Comparison of ENCODE assay signal across 17 cellular contexts in the genomic region with DNA sequence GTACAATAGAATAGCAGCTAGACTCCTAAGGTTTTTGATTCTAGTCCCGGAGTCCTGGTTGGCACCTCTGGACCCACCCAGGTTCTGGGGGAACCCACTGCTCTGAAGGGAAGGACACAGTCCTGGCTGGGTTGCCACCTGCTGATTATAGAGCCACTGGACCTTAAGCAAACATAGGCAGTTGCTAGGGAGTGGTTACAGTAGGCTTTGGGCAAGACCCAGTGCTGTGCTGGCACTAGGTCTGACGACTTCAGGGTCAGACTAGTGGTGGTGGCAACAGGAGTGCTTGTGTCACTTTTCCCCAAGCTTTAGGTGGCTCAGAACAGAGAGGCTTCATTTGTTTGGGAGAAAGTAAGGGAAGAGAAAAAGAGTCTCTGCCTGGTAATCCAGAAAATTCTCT.
A peak's percentile ranks its signal among the peaks of the same experiment; 100 is the strongest.
DNase-seq lines count a peak whose midpoint lies in the region; ATAC-seq and TF ChIP-seq lines count a peak whose summit lies in the region.
"Had no signal": no experiment of that assay in that cellular context is flagged by ENCODE, and none has a peak within 500 bp of the region (broad histone marks: within the 10 kb centered on the region; RNA-seq: fewer than 3 reads in every experiment).

No MANE protein-coding gene starts in this region.

- no peak overlapping the region for H3K4me3 ChIP-seq in lower lobe of right lung
- no peak overlapping the region for H3K4me3 ChIP-seq in stomach
- H3K4me3 ChIP-seq in colonic mucosa = no peak overlapping the region
- H3K4me3 ChIP-seq: A549, GM23248 had no signal

- no peak for DNase-seq in left lobe of liver (ENCODE audit: low spot score)
- DNase-seq in lower lobe of right lung = no peak
- DNase-seq in stomach = peak; percentile 58
- DNase-seq in colonic mucosa = no peak
- DNase-seq in GM13977 (ENCODE audit: low spot score) = no peak
- DNase-seq: BE2C; CD4-positive, alpha-beta memory T cell; DMS153; GF-D8; GM23248; IMR-90 had no signal

- WGBS in stomach, 5 donors = 39 to 64% (median 55%) methylated on average over 2 of the region's 2 CpGs

- no peaks in the 10 kb centered on the region for H3K27me3 ChIP-seq in lower lobe of right lung (ENCODE audit: low read depth)
- H3K27me3 ChIP-seq in stomach = no peaks in the 10 kb centered on the region
- no peaks in the 10 kb centered on the region for H3K27me3 ChIP-seq in colonic mucosa

- intact Hi-C loops in lower lobe of right lung (cut with DNase I) = no loop called here
- intact Hi-C loops in stomach (cut with DNase I; ENCODE audit: low total_unique reads) = no loop called here
- intact Hi-C loops in colonic mucosa (cut with DNase I) = no loop called here

- TF ChIP-seq CTCF in lower lobe of right lung (IDR thresholded peaks at IDR 0.05) (no peak), stomach (IDR thresholded peaks at IDR 0.05) (no peak), colonic mucosa (IDR thresholded peaks at IDR 0.05) (no peak), GM13977 (IDR thresholded peaks at IDR 0.05; ENCODE audit: extremely low read depth, insufficient read depth, missing control alignments) (no peak)

- peak; percentile 33 for ATAC-seq in esophagus mucosa
- ATAC-seq in left lobe of liver = peak; percentile 83
- ATAC-seq in lower lobe of right lung = peak; percentile 41 to 71
- no peak for ATAC-seq in GM18909 (IDR thresholded peaks at IDR 0.05; ENCODE audit: poor library complexity, unreplicated experiment)
- ATAC-seq: A549, HCT116 had no signal

- no peak overlapping the region for H3K27ac ChIP-seq in lower lobe of right lung
- H3K27ac ChIP-seq in stomach = no peak overlapping the region
- H3K27ac ChIP-seq in colonic mucosa = no peak overlapping the region
- H3K27ac ChIP-seq: C4-2B, GM23248, HL-60 had no signal

- H3K4me1 ChIP-seq in lower lobe of right lung (peaks cover 11% of the 10 kb centered on the region), stomach (peaks cover 4 to 25% (median 6%) of the 10 kb centered on the region in 4 donors), colonic mucosa (no peaks in the 10 kb centered on the region)
- H3K4me1 ChIP-seq: BE2C had no signal

- in situ Hi-C loops in GM13977 (cut with MboI; ENCODE audit: low pct_unique_long_range_greater_than_20kb, low sequenced_read_pairs, unreplicated experiment) = no loop called here

- no peak overlapping the region for H3K9ac ChIP-seq in colonic mucosa (ENCODE audit: low read depth in 2 of 2, low read length in 2 of 2)
- H3K9ac ChIP-seq: GM23248 had no signal

- no peak for TF ChIP-seq EP300 in stomach (IDR thresholded peaks at IDR 0.05)

- H3K9me3 ChIP-seq in lower lobe of right lung (no peaks in the 10 kb centered on the region), stomach (peaks cover 0 to 7% (median under 1%) of the 10 kb centered on the region in 4 donors), colonic mucosa (no peaks in the 10 kb centered on the region)
- H3K9me3 ChIP-seq: BE2C had no signal

- TF ChIP-seq POLR2A in stomach (IDR thresholded peaks at IDR 0.05) = no peak

- H3K36me3 ChIP-seq in lower lobe of right lung (no peaks in the 10 kb centered on the region), stomach (no peaks in the 10 kb centered on the region), colonic mucosa (no peaks in the 10 kb centered on the region)
- H3K36me3 ChIP-seq: BE2C had no signal
